27 cellular contexts compared by ENCODE assay signal in the genomic region with DNA sequence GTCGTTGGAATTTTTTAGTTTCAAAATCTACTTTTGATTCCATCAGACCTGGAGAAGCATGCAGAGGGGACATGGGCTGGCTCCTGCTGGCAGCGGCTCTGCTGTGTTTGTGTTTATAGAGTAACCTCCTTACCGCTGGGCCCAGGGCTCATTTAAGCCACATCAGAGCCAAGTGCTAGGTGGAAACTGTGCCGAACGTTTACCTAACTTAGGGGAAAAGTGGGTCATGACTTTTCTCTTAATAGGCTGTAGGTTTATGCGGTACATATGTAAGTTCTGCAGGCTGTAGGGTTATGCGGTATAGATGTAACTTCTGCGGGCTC. TPM values are rescaled to one million over a fixed set of nuclear protein-coding genes. Genes with fewer than 3 reads are reported as not detected.
"Had no signal": no experiment of that assay in that cellular context is flagged by ENCODE, and none has a peak within 500 bp of the region (broad histone marks: within the 10 kb centered on the region; RNA-seq: fewer than 3 reads in every experiment).

No MANE protein-coding gene starts in this region.

- H3K4me3 Mint-ChIP-seq: activated naive CD8-positive, alpha-beta T cell treated with anti-CD3 and anti-CD28 coated beads, Interleukin-2, amount 50 U/mL, for 24 hours; activated T-helper 1 cell treated with anti-CD3 and anti-CD28 coated beads, Interleukin-12 subunit alpha, Interleukin-12 subunit beta, Interleukin-2, Interleukin-4 antibody, amounts not matched to agents 30 ng/mL and 10 ng/mL and 1 ng/mL, durations not matched to agents 14 hours and 24 hours and 36 hours; mesothelial cell of epicardium; naive thymus-derived CD8-positive, alpha-beta T cell; neural progenitor cell; stimulated activated naive CD8-positive, alpha-beta T cell treated with anti-CD3 and anti-CD28 coated beads, Interleukin-15, amount 100 ng/mL, for 72 hours; T-helper 1 cell treated with Interleukin-12 subunit alpha and Interleukin-12 subunit beta and Interleukin-4 antibody, amounts not matched to agents 30 μg/mL and 1 μg/mL, for 36 hours; type B pancreatic cell; WTC11 had no signal

- H3K4me2 ChIP-seq: neural progenitor cell had no signal

- H2AFZ ChIP-seq: neural progenitor cell had no signal

- H3K27me3 ChIP-seq: body of pancreas, cardiac muscle cell, heart left ventricle, neural progenitor cell, testis had no signal

- FAIRE-seq: colon, islet of Langerhans had no signal

- H3K9me3 Mint-ChIP-seq: activated naive CD8-positive, alpha-beta T cell treated with anti-CD3 and anti-CD28 coated beads, Interleukin-2, amount 50 U/mL, for 24 hours; activated T-helper 1 cell treated with anti-CD3 and anti-CD28 coated beads, Interleukin-12 subunit alpha, Interleukin-12 subunit beta, Interleukin-2, Interleukin-4 antibody, amounts not matched to agents 30 ng/mL and 10 ng/mL and 1 ng/mL, durations not matched to agents 14 hours and 24 hours and 36 hours; mesothelial cell of epicardium; naive thymus-derived CD8-positive, alpha-beta T cell; neural progenitor cell; stimulated activated naive CD8-positive, alpha-beta T cell treated with anti-CD3 and anti-CD28 coated beads, Interleukin-15, amount 100 ng/mL, for 72 hours; T-helper 1 cell treated with Interleukin-12 subunit alpha and Interleukin-12 subunit beta and Interleukin-4 antibody, amounts not matched to agents 30 μg/mL and 1 μg/mL, for 36 hours; type B pancreatic cell; WTC11 had no signal

- H3K4me1 Mint-ChIP-seq: activated naive CD8-positive, alpha-beta T cell treated with anti-CD3 and anti-CD28 coated beads, Interleukin-2, amount 50 U/mL, for 24 hours; neural progenitor cell; WTC11 had no signal

- DNase-seq: activated gamma-delta T cell; activated naive CD4-positive, alpha-beta T cell treated with anti-CD3 and anti-CD28 coated beads, Interleukin-2, amount 50 U/mL, for 16 hours; activated naive CD8-positive, alpha-beta T cell treated with anti-CD3 and anti-CD28 coated beads, Interleukin-2, amount 50 U/mL, for 24 hours; anterior cingulate cortex; heart left ventricle; naive thymus-derived CD8-positive, alpha-beta T cell; stimulated activated CD4-positive, alpha-beta T cell treated with anti-CD3 and anti-CD28 coated beads, Interleukin-12 subunit alpha, Interleukin-12 subunit beta, amount 100 ng/mL, for 4 hours; stimulated activated CD4-positive, alpha-beta T cell treated with anti-CD3 and anti-CD28 coated beads, Interleukin-4, amount 100 ng/mL, for 4 hours; stimulated activated naive CD8-positive, alpha-beta T cell treated with anti-CD3 and anti-CD28 coated beads, Interleukin-15, amount 100 ng/mL, for 72 hours; T1000; testis had no signal

- H3K4me1 ChIP-seq: neural progenitor cell, prostate gland had no signal

- H3K27me3 Mint-ChIP-seq: activated naive CD8-positive, alpha-beta T cell treated with anti-CD3 and anti-CD28 coated beads, Interleukin-2, amount 50 U/mL, for 24 hours; naive thymus-derived CD8-positive, alpha-beta T cell; stimulated activated naive CD8-positive, alpha-beta T cell treated with anti-CD3 and anti-CD28 coated beads, Interleukin-15, amount 100 ng/mL, for 72 hours; type B pancreatic cell had no signal

- ATAC-seq: activated naive CD8-positive, alpha-beta T cell treated with anti-CD3 and anti-CD28 coated beads, Interleukin-2, amount 50 U/mL, for 24 hours; body of pancreas; heart left ventricle; naive thymus-derived CD8-positive, alpha-beta T cell; stimulated activated naive CD8-positive, alpha-beta T cell treated with anti-CD3 and anti-CD28 coated beads, Interleukin-15, amount 100 ng/mL, for 72 hours; WTC11 had no signal

- H3K36me3 ChIP-seq: neural progenitor cell had no signal

- H3K4me3 ChIP-seq: body of pancreas, cardiac muscle cell, heart left ventricle, neural progenitor cell, prostate gland, testis had no signal

- H3K27ac Mint-ChIP-seq: activated naive CD8-positive, alpha-beta T cell treated with anti-CD3 and anti-CD28 coated beads, Interleukin-2, amount 50 U/mL, for 24 hours; activated T-helper 1 cell treated with anti-CD3 and anti-CD28 coated beads, Interleukin-12 subunit alpha, Interleukin-12 subunit beta, Interleukin-2, Interleukin-4 antibody, amounts not matched to agents 30 ng/mL and 10 ng/mL and 1 ng/mL, durations not matched to agents 14 hours and 24 hours and 36 hours; mesothelial cell of epicardium; T-helper 1 cell treated with Interleukin-12 subunit alpha and Interleukin-12 subunit beta and Interleukin-4 antibody, amounts not matched to agents 30 μg/mL and 1 μg/mL, for 36 hours; type B pancreatic cell; WTC11 had no signal

- H3K9me3 ChIP-seq: body of pancreas, heart left ventricle, prostate gland, testis had no signal

- H3K9ac ChIP-seq: neural progenitor cell had no signal

- H3K27ac ChIP-seq: cardiac muscle cell, heart left ventricle, neural progenitor cell, prostate gland, testis had no signal

RNA-seq across cellular contexts. Expression of gene CNDP1, which starts 20.5 kb away (rescaled TPM):
- total RNA-seq: activated T-helper 1 cell treated with anti-CD3 and anti-CD28 coated beads, Interleukin-12 subunit alpha, Interleukin-12 subunit beta, Interleukin-2, Interleukin-4 antibody, amounts not matched to agents 30 ng/mL and 10 ng/mL and 1 ng/mL, durations not matched to agents 14 hours and 24 hours and 36 hours; cardiac muscle cell; epithelial cell of proximal tubule; fibroblast of villous mesenchyme; heart left ventricle; lung microvascular endothelial cell; naive thymus-derived CD8-positive, alpha-beta T cell; osteoblast; prostate gland; skeletal muscle tissue had no signal
- polyA plus RNA-seq: cardiac muscle cell; naive thymus-derived CD8-positive, alpha-beta T cell had no signal

RNA-seq across cellular contexts. Expression of gene DIPK1C, which starts 56.7 kb away (rescaled TPM):
- total RNA-seq: activated T-helper 1 cell treated with anti-CD3 and anti-CD28 coated beads, Interleukin-12 subunit alpha, Interleukin-12 subunit beta, Interleukin-2, Interleukin-4 antibody, amounts not matched to agents 30 ng/mL and 10 ng/mL and 1 ng/mL, durations not matched to agents 14 hours and 24 hours and 36 hours; body of pancreas; cardiac muscle cell; epithelial cell of proximal tubule; fibroblast of villous mesenchyme; lung microvascular endothelial cell; mesothelial cell of epicardium; osteoblast; WTC11 had no signal
- polyA plus RNA-seq: cardiac muscle cell had no signal
